30 cellular contexts compared by ENCODE assay signal in the genomic region with DNA sequence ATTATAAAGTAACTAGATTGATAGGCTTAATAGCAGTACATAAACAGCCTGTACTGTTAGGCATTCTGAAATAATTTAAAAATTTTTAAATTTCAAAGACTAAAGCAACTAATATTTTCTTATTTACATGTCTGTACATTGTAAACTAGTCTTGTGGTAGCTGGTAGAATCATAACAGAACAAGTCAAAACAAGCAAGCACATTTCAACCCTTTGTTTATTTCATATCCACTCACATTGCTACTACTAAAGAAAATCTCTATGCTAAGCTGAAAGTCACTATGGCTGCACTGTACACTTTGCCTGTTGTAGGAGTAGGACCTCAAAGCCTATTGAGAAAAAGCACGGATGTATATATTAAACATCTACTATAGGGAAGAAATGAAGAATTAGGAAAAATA.
"Had no signal": no experiment of that assay in that cellular context is flagged by ENCODE, and none has a peak within 500 bp of the region (broad histone marks: within the 10 kb centered on the region; RNA-seq: fewer than 3 reads in every experiment).

No MANE protein-coding gene starts in this region.

- H3K27ac Mint-ChIP-seq: immature natural killer cell; naive thymus-derived CD8-positive, alpha-beta T cell; nephron; stimulated activated naive B cell treated with anti-CD40 and anti-IgM and Interleukin-4, amounts not matched to agents 10 μg/mL and 1 μg/mL and 100 μg/mL, for 72 hours had no signal

- H3K36me3 ChIP-seq: left lung, lower lobe of right lung, pancreas, prostate gland, stomach, thyroid gland, transverse colon, upper lobe of left lung, vagina had no signal

- H3K4me3 ChIP-seq: left lung, lower lobe of right lung, pancreas, prostate gland, skin epidermis, stomach, testis, thyroid gland, transverse colon, upper lobe of left lung, vagina had no signal

- H3K4me1 ChIP-seq: left lung, lower lobe of right lung, prostate gland, stomach, testis, thyroid gland, transverse colon, upper lobe of left lung, vagina had no signal

- H3K4me1 Mint-ChIP-seq: immature natural killer cell; naive thymus-derived CD8-positive, alpha-beta T cell; nephron; neural crest cell; stimulated activated naive B cell treated with anti-CD40 and anti-IgM and Interleukin-4, amounts not matched to agents 10 μg/mL and 1 μg/mL and 100 μg/mL, for 72 hours had no signal

- H3K36me3 Mint-ChIP-seq: immature natural killer cell; naive thymus-derived CD8-positive, alpha-beta T cell; stimulated activated naive B cell treated with anti-CD40 and anti-IgM and Interleukin-4, amounts not matched to agents 10 μg/mL and 1 μg/mL and 100 μg/mL, for 72 hours had no signal

- H3K27me3 Mint-ChIP-seq: naive thymus-derived CD8-positive, alpha-beta T cell; stimulated activated naive B cell treated with anti-CD40 and anti-IgM and Interleukin-4, amounts not matched to agents 10 μg/mL and 1 μg/mL and 100 μg/mL, for 72 hours had no signal

- ATAC-seq: left colon; left lung; lower lobe of right lung; naive thymus-derived CD8-positive, alpha-beta T cell; pancreas; right cardiac atrium; sciatic nerve; stimulated activated naive B cell treated with anti-CD40 and anti-IgM and Interleukin-4, amounts not matched to agents 10 μg/mL and 1 μg/mL and 100 μg/mL, for 72 hours; stimulated activated naive CD8-positive, alpha-beta T cell treated with anti-CD3 and anti-CD28 coated beads, Interleukin-15, Interleukin-2, amounts not matched to agents 100 U/mL and 50 U/mL, for 24 hours had no signal

- H3K27ac ChIP-seq: left lung, lower lobe of right lung, pancreas, prostate gland, skin epidermis, stomach, testis, thyroid gland, transverse colon, upper lobe of left lung, vagina had no signal

- H3K4me3 Mint-ChIP-seq: immature natural killer cell; naive thymus-derived CD8-positive, alpha-beta T cell; nephron; neural crest cell; stimulated activated naive B cell treated with anti-CD40 and anti-IgM and Interleukin-4, amounts not matched to agents 10 μg/mL and 1 μg/mL and 100 μg/mL, for 72 hours had no signal

- H3K9me3 ChIP-seq: lower lobe of right lung, pancreas, prostate gland, stomach, testis, thyroid gland, transverse colon, upper lobe of left lung, vagina had no signal

- H3K27me3 ChIP-seq: left lung, pancreas, stomach, testis, thyroid gland, transverse colon, upper lobe of left lung, vagina had no signal

- DNase-seq: immature natural killer cell; kidney; left colon; left lung; lower lobe of right lung; mammary epithelial cell; mesenchymal stem cell; naive thymus-derived CD8-positive, alpha-beta T cell; nucleus accumbens; pancreas; posterior cingulate gyrus; retina; right cardiac atrium; stimulated activated CD4-positive, alpha-beta T cell treated with anti-CD3 and anti-CD28 coated beads, Interleukin-12 subunit alpha, Interleukin-12 subunit beta, amount 100 ng/mL, for 4 hours; stimulated activated CD4-positive, alpha-beta T cell treated with anti-CD3 and anti-CD28 coated beads, Interleukin-15, amount 100 ng/mL, for 24 hours; stimulated activated CD4-positive, alpha-beta T cell treated with anti-CD3 and anti-CD28 coated beads, Interleukin-2, amount 100 ng/mL, for 24 hours; stimulated activated CD4-positive, alpha-beta T cell treated with anti-CD3 and anti-CD28 coated beads, Interleukin-4, amount 100 ng/mL, for 1 hour; stimulated activated naive B cell treated with anti-CD40 and anti-IgM and Interleukin-4, amounts not matched to agents 10 μg/mL and 1 μg/mL and 100 μg/mL, for 72 hours; stimulated activated naive CD8-positive, alpha-beta T cell treated with anti-CD3 and anti-CD28 coated beads, Interleukin-15, Interleukin-2, amounts not matched to agents 100 U/mL and 50 U/mL, for 24 hours; stomach; testis; thyroid gland; transverse colon; upper lobe of left lung had no signal
